ENCODE assay signal across 1 cellular context in genomic region chr13:45189511-45189910, GRCh38.
TF ChIP-seq lines count a peak whose summit lies in the region.

No MANE protein-coding gene starts in this region.

TF ChIP-seq in SK-N-SH, 30 proteins besides CTCF, POLR2A, EP300 and RAD21 (continued from another document):
- TF ChIP-seq, protein P1, sequence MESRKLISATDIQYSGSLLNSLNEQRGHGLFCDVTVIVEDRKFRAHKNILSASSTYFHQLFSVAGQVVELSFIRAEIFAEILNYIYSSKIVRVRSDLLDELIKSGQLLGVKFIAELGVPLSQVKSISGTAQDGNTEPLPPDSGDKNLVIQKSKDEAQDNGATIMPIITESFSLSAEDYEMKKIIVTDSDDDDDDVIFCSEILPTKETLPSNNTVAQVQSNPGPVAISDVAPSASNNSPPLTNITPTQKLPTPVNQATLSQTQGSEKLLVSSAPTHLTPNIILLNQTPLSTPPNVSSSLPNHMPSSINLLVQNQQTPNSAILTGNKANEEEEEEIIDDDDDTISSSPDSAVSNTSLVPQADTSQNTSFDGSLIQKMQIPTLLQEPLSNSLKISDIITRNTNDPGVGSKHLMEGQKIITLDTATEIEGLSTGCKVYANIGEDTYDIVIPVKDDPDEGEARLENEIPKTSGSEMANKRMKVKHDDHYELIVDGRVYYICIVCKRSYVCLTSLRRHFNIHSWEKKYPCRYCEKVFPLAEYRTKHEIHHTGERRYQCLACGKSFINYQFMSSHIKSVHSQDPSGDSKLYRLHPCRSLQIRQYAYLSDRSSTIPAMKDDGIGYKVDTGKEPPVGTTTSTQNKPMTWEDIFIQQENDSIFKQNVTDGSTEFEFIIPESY (IDR thresholded peaks at IDR 0.05; ENCODE audit: borderline replicate concordance, low read depth) = 0 out of 2 replicates have a peak, but pooled peaks have one; percentile 27
- TF ChIP-seq NFIC (IDR thresholded peaks at IDR 0.05; ENCODE audit: borderline replicate concordance) (peak; percentile 77), FOXM1 (IDR thresholded peaks at IDR 0.05; ENCODE audit: low read depth) (peak; percentile 89), TCF12 (IDR thresholded peaks at IDR 0.05) (peak; percentile 92), TEAD4 (IDR thresholded peaks at IDR 0.05; ENCODE audit: borderline replicate concordance, insufficient read depth) (peak; percentile 95), FOSL2 (IDR thresholded peaks at IDR 0.05; ENCODE audit: borderline replicate concordance, low read depth) (peak; percentile 79)
- TF ChIP-seq, protein P2, sequence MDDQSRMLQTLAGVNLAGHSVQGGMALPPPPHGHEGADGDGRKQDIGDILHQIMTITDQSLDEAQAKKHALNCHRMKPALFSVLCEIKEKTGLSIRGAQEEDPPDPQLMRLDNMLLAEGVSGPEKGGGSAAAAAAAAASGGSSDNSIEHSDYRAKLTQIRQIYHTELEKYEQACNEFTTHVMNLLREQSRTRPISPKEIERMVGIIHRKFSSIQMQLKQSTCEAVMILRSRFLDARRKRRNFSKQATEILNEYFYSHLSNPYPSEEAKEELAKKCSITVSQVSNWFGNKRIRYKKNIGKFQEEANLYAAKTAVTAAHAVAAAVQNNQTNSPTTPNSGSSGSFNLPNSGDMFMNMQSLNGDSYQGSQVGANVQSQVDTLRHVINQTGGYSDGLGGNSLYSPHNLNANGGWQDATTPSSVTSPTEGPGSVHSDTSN (IDR thresholded peaks at IDR 0.05) = peak; percentile 84
